In genomic region chr4:98113005-98113404, GRCh38 we compare ENCODE assay signal across 9 cellular contexts. TPM values are rescaled to one million over a fixed set of nuclear protein-coding genes. Genes with fewer than 3 reads are reported as not detected.
DNase-seq lines count a peak whose midpoint lies in the region; ATAC-seq and TF ChIP-seq lines count a peak whose summit lies in the region.
"Had no signal": no experiment of that assay in that cellular context is flagged by ENCODE, and none has a peak within 500 bp of the region (broad histone marks: within the 10 kb centered on the region; RNA-seq: fewer than 3 reads in every experiment).

No MANE protein-coding gene starts in this region.

- DNase-seq in DMS 273 treated with DMSO at 0.1 percent for 48 hours (lab: John Stamatoyannopoulos, UW), result peak; percentile 36
- DNase-seq in LHCN-M2 (ENCODE audit: low read depth), result peak; percentile 55
- peak in 30 of 58 donors; percentile 0 to 66 (median 12) for DNase-seq in anterior cingulate cortex (lab: John Stamatoyannopoulos, UW)
- DNase-seq in medulla oblongata (ENCODE audit: extremely low spot score), result peak; percentile 72
- DNase-seq in GM13977 (ENCODE audit: low spot score), result no peak
- no peak for DNase-seq in HPDE6-E6E7 (ENCODE audit: extremely low spot score)
- DNase-seq: right cardiac atrium had no signal

- TF ChIP-seq CTCF in GM13977 (IDR thresholded peaks at IDR 0.05; ENCODE audit: extremely low read depth, insufficient read depth, missing control alignments), result no peak

- ATAC-seq in HG02678 (IDR thresholded peaks at IDR 0.05; ENCODE audit: unreplicated experiment) (no peak), HG03025 (IDR thresholded peaks at IDR 0.05; ENCODE audit: low FRiP score, unreplicated experiment) (no peak)

- in situ Hi-C loops in GM13977 (cut with MboI; ENCODE audit: low pct_unique_long_range_greater_than_20kb, low sequenced_read_pairs, unreplicated experiment), result no loop called here

RNA-seq across cellular contexts. Expression of gene STPG2, which starts 30.3 kb away (rescaled TPM):
- 0.11 TPM in 1 of 2 replicates, not detected in the other for total RNA-seq in LHCN-M2 (2014; rRNA removed)
- not detected for polyA plus RNA-seq in LHCN-M2 (2012)
- polyA plus RNA-seq: right cardiac atrium had no signal

Comparison
In these comparisons a context has a peak if more than half of its experiments do, and no peak if none do; other contexts are left out.
1. DNase-seq: peak in DMS 273 treated with DMSO at 0.1 percent for 48 hours (single experiment), LHCN-M2 (single experiment), anterior cingulate cortex (30 of 58) and medulla oblongata (single experiment); none in GM13977 (single experiment) and HPDE6-E6E7 (single experiment).